ENCODE assay signal across 4 cellular contexts in the genomic region with DNA sequence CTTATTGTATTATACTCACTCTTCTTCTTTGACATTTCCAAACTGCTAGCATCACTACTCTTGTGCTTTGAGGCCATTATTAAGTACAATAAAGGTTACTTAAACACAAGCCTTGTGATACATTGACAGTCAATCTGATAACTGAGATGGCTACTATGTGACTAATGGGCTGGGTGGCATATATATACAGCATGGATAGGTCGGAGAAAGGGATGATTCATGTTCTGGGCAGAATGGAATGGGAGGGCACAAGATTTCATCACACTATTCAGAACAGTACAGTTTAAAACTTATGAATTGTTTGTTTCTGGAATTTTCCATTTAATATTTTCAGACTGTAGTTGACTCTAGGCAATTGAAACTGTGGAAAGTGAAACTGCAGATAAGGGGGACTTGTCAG. TPM values are rescaled to one million over a fixed set of nuclear protein-coding genes. Genes with fewer than 3 reads are reported as not detected.
"Had no signal": no experiment of that assay in that cellular context is flagged by ENCODE, and none has a peak within 500 bp of the region (broad histone marks: within the 10 kb centered on the region; RNA-seq: fewer than 3 reads in every experiment).

No MANE protein-coding gene starts in this region.

RNA-seq across cellular contexts. Expression of a gene that starts 18.9 kb away (rescaled TPM):
- total RNA-seq: HT-29, NCI-H460, SK-MEL-5 had no signal
- polyA plus RNA-seq: SK-N-SH had no signal

RNA-seq across cellular contexts. Expression of a gene that starts 40.4 kb away (rescaled TPM):
- total RNA-seq: HT-29, NCI-H460, SK-MEL-5 had no signal
- polyA plus RNA-seq: SK-N-SH had no signal
